In the genomic region with DNA sequence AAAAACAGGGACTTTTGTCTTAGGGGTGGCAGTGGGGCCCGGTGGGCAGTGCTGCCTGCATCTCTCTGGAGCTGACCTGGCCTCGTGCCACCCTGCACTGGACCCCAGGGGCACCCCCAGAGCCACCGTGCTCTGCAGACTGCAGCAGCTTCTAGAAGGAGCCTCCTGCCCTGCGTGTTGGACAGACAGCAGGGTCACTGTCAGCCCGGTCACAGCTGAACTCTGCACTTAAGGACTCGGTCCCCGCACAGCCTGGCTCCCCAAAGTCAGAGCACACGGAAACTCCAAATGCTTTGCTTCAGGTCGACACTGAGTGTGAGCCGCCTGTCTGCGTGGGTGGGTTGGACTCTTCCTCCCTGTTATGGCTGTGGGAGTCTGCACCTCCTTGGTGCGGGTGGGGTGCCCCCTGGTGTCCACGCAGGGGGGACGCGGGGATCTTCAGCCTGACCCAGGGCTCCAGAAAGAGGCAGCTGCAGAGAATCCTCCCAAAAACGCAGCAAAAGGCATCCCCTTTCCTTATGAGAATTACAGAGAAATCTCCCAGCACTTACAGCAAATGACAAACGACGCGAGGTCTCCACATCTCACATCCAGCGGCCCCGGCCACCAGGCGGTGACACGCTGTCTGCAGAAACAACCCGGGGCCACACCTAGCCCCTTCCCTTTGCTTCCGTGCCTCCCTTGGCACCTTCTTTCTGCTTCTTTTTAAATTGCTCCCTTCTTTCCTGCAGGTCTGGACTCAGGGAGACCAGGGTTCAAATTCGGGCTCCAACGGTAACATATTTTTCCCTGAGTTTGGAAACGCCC, we compare ENCODE assay signal across 8 cellular contexts. TPM values are rescaled to one million over a fixed set of nuclear protein-coding genes. Genes with fewer than 3 reads are reported as not detected.
DNase-seq lines count a peak whose midpoint lies in the region; ATAC-seq and TF ChIP-seq lines count a peak whose summit lies in the region.

No MANE protein-coding gene starts in this region.

- H3K4me3 ChIP-seq in trophoblast cell (ENCODE audit: low read depth, low read length), result no peak overlapping the region

- H3K79me2 ChIP-seq in trophoblast cell (ENCODE audit: control insufficient read depth, insufficient read depth, low read length, poor library complexity), result no peaks in the 10 kb centered on the region

- H3K18ac ChIP-seq in trophoblast cell (ENCODE audit: low read length), result no peak overlapping the region

- H3K27me3 ChIP-seq in foreskin keratinocyte (no peaks in the 10 kb centered on the region), trophoblast cell (ENCODE audit: insufficient read depth, low read length) (no peaks in the 10 kb centered on the region)

- no peak overlapping the region for H3K4me2 ChIP-seq in trophoblast cell (ENCODE audit: low read length)

- no peak overlapping the region for H3K9ac ChIP-seq in trophoblast cell (ENCODE audit: low read length)

- CTCF ChIA-PET in activated naive CD4-positive, alpha-beta T cell treated with anti-CD3 and anti-CD28 coated beads for 36 hours (lab: Charles Lee), result no interaction called here
- CTCF ChIA-PET in RWPE1 (lab: Yijun Ruan, JAX), result interaction anchor here (0.5 to 0.7 kb wide), 10 partner anchors 41 to 1836 kb away, joined by 3 to 5 read pairs (median 3); no protein-coding TSS in a partner anchor

- H3K9me3 Mint-ChIP-seq in activated naive CD4-positive, alpha-beta T cell treated with anti-CD3 and anti-CD28 coated beads for 36 hours, result no peaks in the 10 kb centered on the region

- no peak overlapping the region for H3K23ac ChIP-seq in trophoblast cell (ENCODE audit: low read length)

- H4K91ac ChIP-seq in trophoblast cell (ENCODE audit: low read depth, low read length), result no peak overlapping the region

- no peaks in the 10 kb centered on the region for H3K4me1 Mint-ChIP-seq in activated naive CD4-positive, alpha-beta T cell treated with anti-CD3 and anti-CD28 coated beads for 36 hours (ENCODE audit: low read depth)

- H3K4ac ChIP-seq in trophoblast cell (ENCODE audit: low read depth, low read length), result no peak overlapping the region

- H3K4me1 ChIP-seq in foreskin keratinocyte, result no peaks in the 10 kb centered on the region
- H3K4me1 ChIP-seq in trophoblast cell (ENCODE audit: control insufficient read depth in 1 of 2, insufficient read depth in 2 of 2, low read length in 2 of 2), result no peaks in the 10 kb centered on the region

- POLR2A ChIA-PET in RWPE1 (lab: Yijun Ruan, JAX; ENCODE audit: low non-redundant PET), result no interaction called here

- peak overlapping the region; percentile 1 for H2BK120ac ChIP-seq in trophoblast cell (ENCODE audit: insufficient read depth, low read length, poor library complexity)

- H3K79me1 ChIP-seq in trophoblast cell (ENCODE audit: low read length), result no peaks in the 10 kb centered on the region

- no peak overlapping the region for H3K4me3 Mint-ChIP-seq in activated naive CD4-positive, alpha-beta T cell treated with anti-CD3 and anti-CD28 coated beads for 36 hours

- peak; percentile 80 for ATAC-seq in foreskin keratinocyte
- no peak for ATAC-seq in GM18907 (IDR thresholded peaks at IDR 0.05; ENCODE audit: unreplicated experiment)
- ATAC-seq in GM18511 (IDR thresholded peaks at IDR 0.05; ENCODE audit: unreplicated experiment), result no peak
- ATAC-seq in GM21529 (IDR thresholded peaks at IDR 0.05; ENCODE audit: unreplicated experiment), result no peak

- peaks cover 16% of the 10 kb centered on the region for H3K27me3 Mint-ChIP-seq in activated naive CD4-positive, alpha-beta T cell treated with anti-CD3 and anti-CD28 coated beads for 36 hours (ENCODE audit: low read depth)

- no peaks in the 10 kb centered on the region for H3K9me3 ChIP-seq in trophoblast cell (ENCODE audit: insufficient read depth, low read depth, low read length)

- H4K12ac ChIP-seq in trophoblast cell (ENCODE audit: low read depth, low read length), result no peak overlapping the region

- H2AK5ac ChIP-seq in trophoblast cell (ENCODE audit: low read length), result no peak overlapping the region

- H2AFZ ChIP-seq in trophoblast cell (ENCODE audit: insufficient read depth, low read length, poor library complexity), result no peak overlapping the region

- no CpG with 5 or more reads among the region's 28 CpGs for whole genome bisulfite sequencing in trophoblast cell (ENCODE audit: extremely low coverage, insufficient coverage, insufficient read length)

- no peak overlapping the region for H3K14ac ChIP-seq in trophoblast cell (ENCODE audit: low read length)

- intact Hi-C loops in activated naive CD4-positive, alpha-beta T cell treated with anti-CD3 and anti-CD28 coated beads for 36 hours (cut with micrococcal nuclease), result loop anchor here (5.0 kb wide), 1 partner anchor 449 kb away; no protein-coding TSS in a partner anchor

- no peak overlapping the region for H2BK5ac ChIP-seq in trophoblast cell (ENCODE audit: low read depth, low read length, poor library complexity)

- DNase-seq in activated naive CD4-positive, alpha-beta T cell treated with anti-CD3 and anti-CD28 coated beads for 36 hours, result peak; percentile 25
- DNase-seq in activated naive CD4-positive, alpha-beta T cell treated with anti-CD3 and anti-CD28 coated beads, Interleukin-2, amount 50 U/mL, for 16 hours, result no peak
- peak; percentile 62 for DNase-seq in RWPE1 (ENCODE audit: low spot score)
- no peak for DNase-seq in foreskin keratinocyte
- DNase-seq in trophoblast cell, result peak; percentile 30 to 70

- no peak overlapping the region for H2BK12ac ChIP-seq in trophoblast cell (ENCODE audit: low read length)

- no peaks in the 10 kb centered on the region for H3K36me3 ChIP-seq in trophoblast cell (ENCODE audit: control insufficient read depth in 1 of 2, insufficient read depth in 2 of 2, low read length in 2 of 2)

- no peak overlapping the region for H3K27ac ChIP-seq in RWPE1
- H3K27ac ChIP-seq in foreskin keratinocyte, result no peak overlapping the region
- no peak overlapping the region for H3K27ac ChIP-seq in trophoblast cell (ENCODE audit: low read depth, low read length)

- no peak overlapping the region for H4K8ac ChIP-seq in trophoblast cell (ENCODE audit: low read depth, low read length)

- H3K27ac Mint-ChIP-seq in activated naive CD4-positive, alpha-beta T cell treated with anti-CD3 and anti-CD28 coated beads for 36 hours, result no peak overlapping the region

- peak; percentile 44 for TF ChIP-seq CTCF in RWPE1 (conservative IDR thresholded peaks at IDR 0.05; ENCODE audit: low read depth)
- peak; percentile 66 for TF ChIP-seq CTCF in foreskin keratinocyte (conservative IDR thresholded peaks at IDR 0.05)

- H3K36me3 Mint-ChIP-seq in activated naive CD4-positive, alpha-beta T cell treated with anti-CD3 and anti-CD28 coated beads for 36 hours (ENCODE audit: low read depth), result no peaks in the 10 kb centered on the region

RNA-seq across cellular contexts. Expression of a gene that starts 36.3 kb away (rescaled TPM):
- total RNA-seq in activated naive CD4-positive, alpha-beta T cell treated with anti-CD3 and anti-CD28 coated beads for 36 hours, result not detected
- total RNA-seq in foreskin keratinocyte, result 0.48 and 0.71 TPM in 2 replicates
- 0.29 and 0.51 TPM in 2 replicates for polyA plus RNA-seq in foreskin keratinocyte
- 30.3 and 30.7 TPM in 2 replicates for polyA plus RNA-seq in trophoblast cell (2013)

Comparison
In these comparisons a context has a peak if more than half of its experiments do, and no peak if none do; other contexts are left out.
1. DNase-seq: peak in activated naive CD4-positive, alpha-beta T cell treated with anti-CD3 and anti-CD28 coated beads for 36 hours (single experiment), RWPE1 (single experiment) and trophoblast cell (2 of 2); none in activated naive CD4-positive, alpha-beta T cell treated with anti-CD3 and anti-CD28 coated beads, Interleukin-2, amount 50 U/mL, for 16 hours (single experiment) and foreskin keratinocyte (0 of 2).